9 cellular contexts compared by ENCODE assay signal in genomic region chr17:77772461-77772897, GRCh38.
DNase-seq lines count a peak whose midpoint lies in the region; ATAC-seq and TF ChIP-seq lines count a peak whose summit lies in the region.
"Had no signal": no experiment of that assay in that cellular context is flagged by ENCODE, and none has a peak within 500 bp of the region (broad histone marks: within the 10 kb centered on the region; RNA-seq: fewer than 3 reads in every experiment).

No MANE protein-coding gene starts in this region.

- H3K27ac ChIP-seq in naive thymus-derived CD4-positive, alpha-beta T cell (ENCODE audit: low read depth, low read length): no peak overlapping the region
- no peak overlapping the region for H3K27ac ChIP-seq in stomach

- TF ChIP-seq CTCF in stomach (IDR thresholded peaks at IDR 0.05): peak in 5 of 7 experiments; percentile 14 to 53 (median 28)

- intact Hi-C loops in naive thymus-derived CD4-positive, alpha-beta T cell (cut with micrococcal nuclease): loop anchor here (1.0 to 5.0 kb wide), 4 partner anchors 110 to 242 kb away; partner anchors contain the start of gene TNRC6C (in 1 of the 2)
- intact Hi-C loops in stomach (cut with DNase I; ENCODE audit: low total_unique reads): loop anchor here (10.0 kb wide), 1 partner anchor 242 kb away; no protein-coding TSS in a partner anchor

- peaks cover 7 to 9% of the 10 kb centered on the region in 2 donors for H3K4me1 ChIP-seq in naive thymus-derived CD4-positive, alpha-beta T cell (ENCODE audit: control insufficient read depth in 2 of 2, insufficient read depth in 2 of 2, low read length in 2 of 2)
- peaks cover 0 to 20% (median 11%) of the 10 kb centered on the region in 4 donors for H3K4me1 ChIP-seq in stomach

- H3K4me3 Mint-ChIP-seq in naive thymus-derived CD4-positive, alpha-beta T cell: peak overlapping the region in 1 of 10 donors; percentile 8
- H3K4me3 Mint-ChIP-seq: stimulated activated naive CD8-positive, alpha-beta T cell treated with anti-CD3 and anti-CD28 coated beads, Interleukin-15, Interleukin-2, amounts not matched to agents 100 ng/mL and 50 ng/mL, for 24 hours had no signal

- H3K4me1 Mint-ChIP-seq in naive thymus-derived CD4-positive, alpha-beta T cell: peaks cover 12 to 15% (median 13%) of the 10 kb centered on the region in 7 donors

- H3K27me3 ChIP-seq in naive thymus-derived CD4-positive, alpha-beta T cell (ENCODE audit: control insufficient read depth in 2 of 2, insufficient read depth in 2 of 2, low read length in 2 of 2): no peaks in the 10 kb centered on the region
- no peaks in the 10 kb centered on the region for H3K27me3 ChIP-seq in stomach

- no peak for TF ChIP-seq EP300 in stomach (IDR thresholded peaks at IDR 0.05)

- no peaks in the 10 kb centered on the region for H3K36me3 ChIP-seq in naive thymus-derived CD4-positive, alpha-beta T cell (ENCODE audit: control insufficient read depth in 2 of 3, insufficient read depth in 3 of 3, low read length in 3 of 3)
- no peaks in the 10 kb centered on the region for H3K36me3 ChIP-seq in stomach

- H3K27me3 Mint-ChIP-seq in naive thymus-derived CD4-positive, alpha-beta T cell: peaks cover 0 to 17% (median 0%) of the 10 kb centered on the region in 5 donors
- H3K27me3 Mint-ChIP-seq: stimulated activated naive CD8-positive, alpha-beta T cell treated with anti-CD3 and anti-CD28 coated beads, Interleukin-15, Interleukin-2, amounts not matched to agents 100 ng/mL and 50 ng/mL, for 24 hours had no signal

- no peaks in the 10 kb centered on the region for H3K9me3 Mint-ChIP-seq in naive thymus-derived CD4-positive, alpha-beta T cell
- H3K9me3 Mint-ChIP-seq: stimulated activated naive CD8-positive, alpha-beta T cell treated with anti-CD3 and anti-CD28 coated beads, Interleukin-15, Interleukin-2, amounts not matched to agents 100 ng/mL and 50 ng/mL, for 24 hours had no signal

- H3K4me3 ChIP-seq in naive thymus-derived CD4-positive, alpha-beta T cell (ENCODE audit: low read length): no peak overlapping the region
- no peak overlapping the region for H3K4me3 ChIP-seq in stomach

- H3K36me3 Mint-ChIP-seq in naive thymus-derived CD4-positive, alpha-beta T cell: no peaks in the 10 kb centered on the region

- peak; percentile 93 for ATAC-seq in naive thymus-derived CD4-positive, alpha-beta T cell
- no peak for ATAC-seq in GM18505 (IDR thresholded peaks at IDR 0.05; ENCODE audit: unreplicated experiment)
- ATAC-seq in HG03565 (IDR thresholded peaks at IDR 0.05; ENCODE audit: unreplicated experiment): no peak

- 19 to 42% (median 20%) methylated on average over 10 of the region's 10 CpGs for WGBS in stomach, 5 donors

- CTCF ChIA-PET in naive thymus-derived CD4-positive, alpha-beta T cell (lab: Charles Lee): interaction anchor here (0.7 to 4.8 kb wide), 2 partner anchors 191 to 241 kb away, joined by 3 to 61 read pairs; no protein-coding TSS in a partner anchor

- TF ChIP-seq POLR2A in stomach (IDR thresholded peaks at IDR 0.05) (no peak), GM18505 (IDR thresholded peaks at IDR 0.05; ENCODE audit: borderline replicate concordance, extremely low read depth, insufficient read depth, insufficient read length) (no peak)

- POLR2A ChIA-PET in naive thymus-derived CD4-positive, alpha-beta T cell (lab: Charles Lee): interaction anchor here (1.2 to 3.8 kb wide), 2 partner anchors 115 to 185 kb away, joined by 5 to 16 read pairs; partner anchors contain the start of gene TNRC6C

- DNase-seq in EL (peak; percentile 17), NCI-H1436 (lab: John Stamatoyannopoulos, UW) (peak; percentile 74), stomach (peak; percentile 64)
- DNase-seq in activated CD4-positive, alpha-beta T cell treated with anti-CD3 and anti-CD28 coated beads, Interleukin-2, amount 50 U/mL, for 1 hour: peak; percentile 67
- peak; percentile 53 for DNase-seq in effector CD4-positive, alpha-beta T cell
- DNase-seq in naive thymus-derived CD4-positive, alpha-beta T cell: peak; percentile 41 to 69 (median 57)

- H3K9me3 ChIP-seq in naive thymus-derived CD4-positive, alpha-beta T cell (ENCODE audit: control insufficient read depth in 2 of 3, low read length in 3 of 3): no peaks in the 10 kb centered on the region
- no peaks in the 10 kb centered on the region for H3K9me3 ChIP-seq in stomach

- H3K27ac Mint-ChIP-seq in naive thymus-derived CD4-positive, alpha-beta T cell: peak overlapping the region in 5 of 9 donors; percentile 12 to 78 (median 74)
- H3K27ac Mint-ChIP-seq: stimulated activated naive CD8-positive, alpha-beta T cell treated with anti-CD3 and anti-CD28 coated beads, Interleukin-15, Interleukin-2, amounts not matched to agents 100 ng/mL and 50 ng/mL, for 24 hours had no signal

Comparison
In these comparisons a context has a peak if more than half of its experiments do, and no peak if none do; other contexts are left out.
1. DNase-seq: peak in every context shown above with its lines; median percentile 74 in NCI-H1436; 67 in activated CD4-positive, alpha-beta T cell treated with anti-CD3 and anti-CD28 coated beads, Interleukin-2, amount 50 U/mL, for 1 hour; 64 in stomach; 57 in naive thymus-derived CD4-positive, alpha-beta T cell; 53 in effector CD4-positive, alpha-beta T cell; 17 in EL.